Comparison of ENCODE assay signal across 18 cellular contexts in genomic region chr9:95833549-95834178, GRCh38.
"Had no signal": no experiment of that assay in that cellular context is flagged by ENCODE, and none has a peak within 500 bp of the region (broad histone marks: within the 10 kb centered on the region; RNA-seq: fewer than 3 reads in every experiment).

No MANE protein-coding gene starts in this region.

- H3K4me1 ChIP-seq: colonic mucosa, psoas muscle had no signal

- DNase-seq: caudate nucleus; colonic mucosa; dermis blood vessel endothelial cell; esophagus squamous epithelium; foreskin fibroblast; glutamatergic neuron; mammary epithelial cell; mucosa of descending colon; psoas muscle; stimulated activated CD4-positive, alpha-beta T cell treated with anti-CD3 and anti-CD28 coated beads, Interleukin-4, amount 100 ng/mL, for 1 hour; stimulated activated CD8-positive, alpha-beta memory T cell treated with anti-CD3 and anti-CD28 coated beads, Interleukin-4, amount 100 ng/mL, for 48 hours; stimulated activated naive CD8-positive, alpha-beta T cell treated with anti-CD3 and anti-CD28 coated beads, Interleukin-15, Interleukin-2, amounts not matched to agents 100 U/mL and 50 U/mL, for 24 hours; tibial artery; upper lobe of right lung had no signal

- H3K36me3 Mint-ChIP-seq: stimulated activated effector memory CD8-positive, alpha-beta T cell treated with anti-CD3 and anti-CD28 coated beads, Interleukin-12 subunit alpha, Interleukin-12 subunit beta, amount 100 ng/mL, for 72 hours had no signal

- H3K27me3 ChIP-seq: colonic mucosa, esophagus squamous epithelium, gastroesophageal sphincter, neutrophil, tibial artery, upper lobe of right lung had no signal

- H3K4me3 Mint-ChIP-seq: stimulated activated effector memory CD8-positive, alpha-beta T cell treated with anti-CD3 and anti-CD28 coated beads, Interleukin-12 subunit alpha, Interleukin-12 subunit beta, amount 100 ng/mL, for 72 hours had no signal

- H3K9me3 Mint-ChIP-seq: immature natural killer cell; stimulated activated effector memory CD8-positive, alpha-beta T cell treated with anti-CD3 and anti-CD28 coated beads, Interleukin-12 subunit alpha, Interleukin-12 subunit beta, amount 100 ng/mL, for 72 hours had no signal

- H3K4me3 ChIP-seq: colonic mucosa, esophagus squamous epithelium, gastroesophageal sphincter, mucosa of descending colon, psoas muscle, tibial artery, upper lobe of right lung had no signal

- H3K27ac Mint-ChIP-seq: stimulated activated effector memory CD8-positive, alpha-beta T cell treated with anti-CD3 and anti-CD28 coated beads, Interleukin-12 subunit alpha, Interleukin-12 subunit beta, amount 100 ng/mL, for 72 hours had no signal

- ATAC-seq: gastroesophageal sphincter, mucosa of descending colon, psoas muscle, upper lobe of right lung had no signal

- H3K36me3 ChIP-seq: colonic mucosa, esophagus squamous epithelium, gastroesophageal sphincter, neutrophil, tibial artery, upper lobe of right lung had no signal

- H3K27ac ChIP-seq: colonic mucosa, neutrophil, psoas muscle, tibial artery, upper lobe of right lung had no signal

- H3K9me3 ChIP-seq: colonic mucosa, esophagus squamous epithelium, gastroesophageal sphincter, mucosa of descending colon, neutrophil, psoas muscle, tibial artery, upper lobe of right lung had no signal
